ENCODE assay signal across 8 cellular contexts in genomic region chr4:6688879-6689505, GRCh38. TPM values are rescaled to one million over a fixed set of nuclear protein-coding genes. Genes with fewer than 3 reads are reported as not detected.
DNase-seq lines count a peak whose midpoint lies in the region; ATAC-seq and TF ChIP-seq lines count a peak whose summit lies in the region.

No MANE protein-coding gene starts in this region.

- peaks cover 14 to 75% (median 39%) of the 10 kb centered on the region in 4 donors for H3K4me1 Mint-ChIP-seq in CD4-positive, CD25-positive, alpha-beta regulatory T cell
- H3K4me1 Mint-ChIP-seq in naive thymus-derived CD8-positive, alpha-beta T cell = peaks cover 39 to 78% (median 70%) of the 10 kb centered on the region in 4 donors
- peaks cover 66% of the 10 kb centered on the region for H3K4me1 Mint-ChIP-seq in stimulated activated naive CD8-positive, alpha-beta T cell treated with anti-CD3 and anti-CD28 coated beads, Interleukin-15, Interleukin-2, amounts not matched to agents 100 ng/mL and 50 ng/mL, for 24 hours (ENCODE audit: low read depth)

- ATAC-seq in CD4-positive, CD25-positive, alpha-beta regulatory T cell (ENCODE audit: low read depth in 2 of 2) = peak; percentile 80 to 82
- ATAC-seq in GM21529 (IDR thresholded peaks at IDR 0.05; ENCODE audit: unreplicated experiment) = peak; percentile 93
- peak; percentile 76 to 90 for ATAC-seq in naive thymus-derived CD8-positive, alpha-beta T cell

- peaks cover 56% of the 10 kb centered on the region for H3K4me1 ChIP-seq in CD4-positive, CD25-positive, alpha-beta regulatory T cell (ENCODE audit: control insufficient read depth, insufficient read depth, low read length, poor library complexity, severe bottlenecking)
- H3K4me1 ChIP-seq in thyroid gland = peaks cover 0 to 8% of the 10 kb centered on the region in 2 donors

- peak overlapping the region; percentile 92 to 99 (median 97) for H3K27ac Mint-ChIP-seq in CD4-positive, CD25-positive, alpha-beta regulatory T cell
- peak overlapping the region; percentile 88 to 99 (median 97) for H3K27ac Mint-ChIP-seq in naive thymus-derived CD8-positive, alpha-beta T cell
- H3K27ac Mint-ChIP-seq in stimulated activated naive CD8-positive, alpha-beta T cell treated with anti-CD3 and anti-CD28 coated beads, Interleukin-15, Interleukin-2, amounts not matched to agents 100 ng/mL and 50 ng/mL, for 24 hours = peak overlapping the region; percentile 83

- H3K27ac ChIP-seq in CD4-positive, CD25-positive, alpha-beta regulatory T cell (ENCODE audit: insufficient read depth, low read length, poor library complexity, severe bottlenecking) = peak overlapping the region; percentile 76
- no peak overlapping the region for H3K27ac ChIP-seq in thyroid gland

- H3K4me3 ChIP-seq in CD4-positive, CD25-positive, alpha-beta regulatory T cell (ENCODE audit: low read depth, low read length) = peak overlapping the region; percentile 3
- H3K4me3 ChIP-seq in thyroid gland (replicated peaks in 1 of 3) = no peak overlapping the region

- no peaks in the 10 kb centered on the region for H3K27me3 ChIP-seq in CD4-positive, CD25-positive, alpha-beta regulatory T cell (ENCODE audit: control insufficient read depth, insufficient read depth, low read length)
- H3K27me3 ChIP-seq in thyroid gland = no peaks in the 10 kb centered on the region

- H3K36me3 ChIP-seq in CD4-positive, CD25-positive, alpha-beta regulatory T cell (ENCODE audit: control insufficient read depth, insufficient read depth, low read length) = no peaks in the 10 kb centered on the region
- H3K36me3 ChIP-seq in thyroid gland = no peaks in the 10 kb centered on the region

- POLR2A ChIA-PET in naive thymus-derived CD8-positive, alpha-beta T cell (lab: Charles Lee) = interaction anchor here (0.8 to 16.9 kb wide), 15 partner anchors 7 to 379 kb away, joined by 3 to 521 read pairs (median 4); partner anchors contain the start of genes BLOC1S4, GRPEL1, MAN2B2 and MRFAP1

- H3K4me3 Mint-ChIP-seq in CD4-positive, CD25-positive, alpha-beta regulatory T cell = peak overlapping the region; percentile 68 to 88 (median 76)
- H3K4me3 Mint-ChIP-seq in naive thymus-derived CD8-positive, alpha-beta T cell = peak overlapping the region; percentile 73 to 95 (median 84)
- H3K4me3 Mint-ChIP-seq in stimulated activated naive CD8-positive, alpha-beta T cell treated with anti-CD3 and anti-CD28 coated beads, Interleukin-15, Interleukin-2, amounts not matched to agents 100 ng/mL and 50 ng/mL, for 24 hours = peak overlapping the region; percentile 69

- TF ChIP-seq POLR2A in thyroid gland (IDR thresholded peaks at IDR 0.05) = no peak

- DNase-seq in CD4-positive, CD25-positive, alpha-beta regulatory T cell = peak; percentile 30 to 79 (median 41)
- peak; percentile 92 to 94 for DNase-seq in Kasumi-1 (lab: John Stamatoyannopoulos, UW)
- DNase-seq in activated CD4-positive, alpha-beta T cell treated with anti-CD3 and anti-CD28 coated beads, Interleukin-2, amount 50 U/mL, for 1 hour = peak; percentile 69
- peak; percentile 39 for DNase-seq in dermis blood vessel endothelial cell
- DNase-seq in naive thymus-derived CD8-positive, alpha-beta T cell = peak; percentile 39 to 86 (median 60)
- no peak for DNase-seq in thyroid gland

- intact Hi-C loops in thyroid gland (cut with DNase I) = no loop called here

- no peaks in the 10 kb centered on the region for H3K9me3 Mint-ChIP-seq in CD4-positive, CD25-positive, alpha-beta regulatory T cell
- no peaks in the 10 kb centered on the region for H3K9me3 Mint-ChIP-seq in naive thymus-derived CD8-positive, alpha-beta T cell
- H3K9me3 Mint-ChIP-seq in stimulated activated naive CD8-positive, alpha-beta T cell treated with anti-CD3 and anti-CD28 coated beads, Interleukin-15, Interleukin-2, amounts not matched to agents 100 ng/mL and 50 ng/mL, for 24 hours = no peaks in the 10 kb centered on the region

- H3K27me3 Mint-ChIP-seq in CD4-positive, CD25-positive, alpha-beta regulatory T cell = no peaks in the 10 kb centered on the region
- no peaks in the 10 kb centered on the region for H3K27me3 Mint-ChIP-seq in naive thymus-derived CD8-positive, alpha-beta T cell
- H3K27me3 Mint-ChIP-seq in stimulated activated naive CD8-positive, alpha-beta T cell treated with anti-CD3 and anti-CD28 coated beads, Interleukin-15, Interleukin-2, amounts not matched to agents 100 ng/mL and 50 ng/mL, for 24 hours = no peaks in the 10 kb centered on the region

- H3K36me3 Mint-ChIP-seq in CD4-positive, CD25-positive, alpha-beta regulatory T cell = no peaks in the 10 kb centered on the region
- H3K36me3 Mint-ChIP-seq in naive thymus-derived CD8-positive, alpha-beta T cell = no peaks in the 10 kb centered on the region
- no peaks in the 10 kb centered on the region for H3K36me3 Mint-ChIP-seq in stimulated activated naive CD8-positive, alpha-beta T cell treated with anti-CD3 and anti-CD28 coated beads, Interleukin-15, Interleukin-2, amounts not matched to agents 100 ng/mL and 50 ng/mL, for 24 hours (ENCODE audit: low read depth)

- 67 to 72% methylated on average over 15 to 16 of the region's 23 CpGs for WGBS in thyroid gland, 2 donors

- no peaks in the 10 kb centered on the region for H3K9me3 ChIP-seq in CD4-positive, CD25-positive, alpha-beta regulatory T cell (ENCODE audit: control insufficient read depth in 2 of 2, low read length in 2 of 2)
- no peaks in the 10 kb centered on the region for H3K9me3 ChIP-seq in thyroid gland

- TF ChIP-seq CTCF in thyroid gland (IDR thresholded peaks at IDR 0.05) = no peak

RNA-seq across cellular contexts. Expression of gene S100P, which starts 4.7 kb away (rescaled TPM):
- total RNA-seq in CD4-positive, CD25-positive, alpha-beta regulatory T cell = not detected
- 1 to 10 TPM in 3 of 4 donors, not detected in 1; 1.2 to 4.1 (median 1.5) TPM for polyA plus RNA-seq in CD4-positive, CD25-positive, alpha-beta regulatory T cell
- total RNA-seq in dermis blood vessel endothelial cell (not detected in 2 replicates), thyroid gland (under 1 TPM in 1 of 4 donors, not detected in 3; 0.56 TPM)
- total RNA-seq in naive thymus-derived CD8-positive, alpha-beta T cell = 1 to 10 TPM in 1 of 2 experiments, under 1 TPM in 1; 0.39 to 3.0 TPM
- 1 to 10 TPM in 1 of 3 donors, not detected in 2; 3.2 TPM for polyA plus RNA-seq in naive thymus-derived CD8-positive, alpha-beta T cell

RNA-seq across cellular contexts. Expression of gene MRFAP1L1, which starts 20.7 kb away (rescaled TPM):
- 32.6 TPM for total RNA-seq in CD4-positive, CD25-positive, alpha-beta regulatory T cell
- 100 to 1,000 TPM; 139 to 156 (median 150) TPM for polyA plus RNA-seq in CD4-positive, CD25-positive, alpha-beta regulatory T cell
- total RNA-seq in dermis blood vessel endothelial cell (62.2 and 68.9 TPM in 2 replicates), thyroid gland (10 to 100 TPM; 70.5 to 93.9 (median 76.2) TPM)
- 100 to 1,000 TPM; 123 to 127 TPM for total RNA-seq in naive thymus-derived CD8-positive, alpha-beta T cell
- polyA plus RNA-seq in naive thymus-derived CD8-positive, alpha-beta T cell = 100 to 1,000 TPM; 102 to 124 (median 105) TPM

RNA-seq across cellular contexts. Expression of gene BLOC1S4, which starts 27.0 kb away (rescaled TPM):
- 27.5 TPM for total RNA-seq in CD4-positive, CD25-positive, alpha-beta regulatory T cell
- 100 to 1,000 TPM in 1 of 4 donors, 10 to 100 TPM in 3; 81.1 to 103 (median 94.8) TPM for polyA plus RNA-seq in CD4-positive, CD25-positive, alpha-beta regulatory T cell
- 13.7 and 17.0 TPM in 2 replicates for total RNA-seq in dermis blood vessel endothelial cell
- total RNA-seq in naive thymus-derived CD8-positive, alpha-beta T cell = 10 to 100 TPM; 38.7 to 40.0 TPM
- polyA plus RNA-seq in naive thymus-derived CD8-positive, alpha-beta T cell = 10 to 100 TPM; 65.8 to 81.6 (median 75.4) TPM
- total RNA-seq in thyroid gland = 10 to 100 TPM; 11.7 to 31.3 (median 22.1) TPM

RNA-seq across cellular contexts. Expression of gene MRFAP1, which starts 48.5 kb away (rescaled TPM):
- 202 TPM for total RNA-seq in CD4-positive, CD25-positive, alpha-beta regulatory T cell
- polyA plus RNA-seq in CD4-positive, CD25-positive, alpha-beta regulatory T cell = 100 to 1,000 TPM; 148 to 188 (median 180) TPM
- total RNA-seq in dermis blood vessel endothelial cell (88.2 and 147 TPM in 2 replicates), thyroid gland (100 to 1,000 TPM; 258 to 314 (median 288) TPM)
- total RNA-seq in naive thymus-derived CD8-positive, alpha-beta T cell = 100 to 1,000 TPM; 148 to 153 TPM
- 100 to 1,000 TPM; 141 to 186 (median 155) TPM for polyA plus RNA-seq in naive thymus-derived CD8-positive, alpha-beta T cell

Comparison
In these comparisons a context has a peak if more than half of its experiments do, and no peak if none do; other contexts are left out.
1. DNase-seq: peak in CD4-positive, CD25-positive, alpha-beta regulatory T cell (3 of 3), Kasumi-1 (2 of 2), activated CD4-positive, alpha-beta T cell treated with anti-CD3 and anti-CD28 coated beads, Interleukin-2, amount 50 U/mL, for 1 hour (single experiment), dermis blood vessel endothelial cell (single experiment) and naive thymus-derived CD8-positive, alpha-beta T cell (10 of 10); none in thyroid gland (0 of 2).
2. Peak in every context shown above with its lines, with median percentiles within 50 percentile points of each other: ATAC-seq, H3K27ac Mint-ChIP-seq and H3K4me3 Mint-ChIP-seq.